Comparison of ENCODE assay signal across 16 cellular contexts in genomic region chr5:6096101-6096500, GRCh38.
A peak's percentile ranks its signal among the peaks of the same experiment; 100 is the strongest.
DNase-seq lines count a peak whose midpoint lies in the region; ATAC-seq, FAIRE-seq and TF ChIP-seq lines count a peak whose summit lies in the region.
"Had no signal": no experiment of that assay in that cellular context is flagged by ENCODE, and none has a peak within 500 bp of the region (broad histone marks: within the 10 kb centered on the region; RNA-seq: fewer than 3 reads in every experiment).

No MANE protein-coding gene starts in this region.

- H4K8ac ChIP-seq in H1 (ENCODE audit: extremely low read depth, insufficient read depth, low read length) = no peak overlapping the region

- FAIRE-seq in H1 (lab: Jason Lieb, UNC) = no peak
- FAIRE-seq in GM12892 (lab: Jason Lieb, UNC) = no peak
- FAIRE-seq: A549, D721Med, GM18507 had no signal

- H2AK5ac ChIP-seq in H1 (ENCODE audit: low read depth, low read length) = no peak overlapping the region

- H3K4me2 ChIP-seq in H1 (ENCODE audit: insufficient read depth in 1 of 2, low read depth in 2 of 2, low read length in 2 of 2) = no peak overlapping the region
- H3K4me2 ChIP-seq: A549 had no signal

- no peaks in the 10 kb centered on the region for H3K36me3 ChIP-seq in H1 (ENCODE audit: control insufficient read depth in 2 of 4, insufficient read depth in 4 of 4, low read length in 3 of 4)

- H3K23me2 ChIP-seq in H1 (ENCODE audit: low read depth, low read length) = no peaks in the 10 kb centered on the region

- H3K18ac ChIP-seq in H1 (ENCODE audit: extremely low read depth, low read length) = no peak overlapping the region

- H3K9ac ChIP-seq in H1 (replicated peaks in 1 of 4; ENCODE audit: extremely low read depth in 1 of 4, low read depth in 3 of 4, low read length in 3 of 4) = no peak overlapping the region
- H3K9ac ChIP-seq: GM23248 had no signal

- no peak overlapping the region for H3K4me3 ChIP-seq in H1 (ENCODE audit: extremely low read depth in 1 of 4, insufficient read depth in 2 of 4, low read depth in 3 of 4, low read length in 4 of 4)
- H3K4me3 ChIP-seq: A549, GM23248 had no signal

- H2BK12ac ChIP-seq in H1 (ENCODE audit: low read depth, low read length) = no peak overlapping the region

- no peak overlapping the region for H3K56ac ChIP-seq in H1 (replicated peaks; ENCODE audit: insufficient read length, low read depth, low read length)

- no peaks in the 10 kb centered on the region for H3K9me3 ChIP-seq in H1 (ENCODE audit: insufficient read depth in 2 of 2, low read depth in 1 of 2, low read length in 1 of 2)
- H3K9me3 ChIP-seq: A549 had no signal

- intact Hi-C loops in Right ventricle myocardium superior (cut with DNase I) = no loop called here

- CTCF ChIA-PET in H1 (lab: Charles Lee; ENCODE audit: partially characterized antibody) = no interaction called here

- no peaks in the 10 kb centered on the region for H3K79me2 ChIP-seq in H1 (ENCODE audit: control insufficient read depth in 1 of 2, insufficient read depth in 2 of 2, low read length in 2 of 2)

- 97% methylated on average over 3 of the region's 3 CpGs; no CpG with 5 or more reads in 1 of the 2 experiments for WGBS in H1 (ENCODE audit: extremely low coverage in 1 of 2, insufficient coverage in 1 of 2, insufficient read length in 1 of 2, insufficient replicate concordance in 2 of 2, low coverage in 1 of 2, low lambda C conversion rate in 2 of 2, missing lambda C conversion rate in 1 of 2), 2 experiments

- no peak for TF ChIP-seq EP300 in H1 (IDR thresholded peaks at IDR 0.05; ENCODE audit: borderline replicate concordance in 1 of 2, low read depth in 2 of 2, low read length in 2 of 2)

- in situ Hi-C loops in G401 (cut with HindIII; ENCODE audit: low sequenced_read_pairs) = no loop called here

- H4K91ac ChIP-seq in H1 (replicated peaks; ENCODE audit: insufficient read length, low read length) = no peak overlapping the region

- TF ChIP-seq CTCF in H1 (IDR thresholded peaks at IDR 0.05; ENCODE audit: control extremely low read depth in 1 of 3, insufficient read depth in 1 of 3, low read depth in 1 of 3, low read length in 3 of 3) = no peak

- H3K23ac ChIP-seq in H1 (ENCODE audit: insufficient read length) = no peak overlapping the region

- H3K14ac ChIP-seq in H1 (ENCODE audit: insufficient read length) = no peak overlapping the region

- DNase-seq in Ammon's horn (ENCODE audit: low spot score) (peak; percentile 42), G401 (ENCODE audit: low spot score) (peak; percentile 93), NCI-H524 treated with DMSO at 0.1 percent for 48 hours (lab: John Stamatoyannopoulos, UW) (peak; percentile 16), H1 (ENCODE audit: low read depth in 1 of 2, low spot score in 2 of 2) (no peak), Right ventricle myocardium superior (no peak), GM12892 (ENCODE audit: insufficient read length) (no peak)
- DNase-seq: CD8-positive, alpha-beta T cell; COR-L47; DMS53; GM23248; H7 had no signal

- H3K79me1 ChIP-seq in H1 (ENCODE audit: low read depth, low read length) = no peaks in the 10 kb centered on the region

- no peak overlapping the region for H3K4ac ChIP-seq in H1 (replicated peaks; ENCODE audit: insufficient read length, low read depth, low read length)

- no peak overlapping the region for H4K5ac ChIP-seq in H1 (ENCODE audit: insufficient read length, low read depth, low read length)

- no peak for ATAC-seq in HG03045 (IDR thresholded peaks at IDR 0.05; ENCODE audit: unreplicated experiment)
- ATAC-seq in esophagus mucosa = no peak
- no peak for ATAC-seq in Right ventricle myocardium superior (ENCODE audit: poor library complexity)
- ATAC-seq: A549; CD8-positive, alpha-beta T cell had no signal

- H2BK20ac ChIP-seq in H1 (ENCODE audit: low read length) = no peak overlapping the region

- H3K27ac ChIP-seq in H1 (ENCODE audit: low read depth, low read length) = no peak overlapping the region
- H3K27ac ChIP-seq: A549, GM23248 had no signal

- H2BK5ac ChIP-seq in H1 (ENCODE audit: low read depth, low read length) = no peak overlapping the region

- H3K27me3 ChIP-seq in H1 (replicated peaks in 1 of 4; ENCODE audit: control insufficient read depth in 3 of 4, extremely low read depth in 1 of 4, insufficient read depth in 3 of 4, low read length in 3 of 4) = no peaks in the 10 kb centered on the region

- no peaks in the 10 kb centered on the region for H3K4me1 ChIP-seq in H1 (replicated peaks in 1 of 4; ENCODE audit: control insufficient read depth in 3 of 4, insufficient read depth in 4 of 4, low read length in 3 of 4)
- H3K4me1 ChIP-seq: A549 had no signal

- TF ChIP-seq RAD21 in H1 (IDR thresholded peaks at IDR 0.05 in 1 of 2, conservative IDR thresholded peaks at IDR 0.05 in 1 of 2; ENCODE audit: low read depth in 2 of 2, low read length in 2 of 2) = no peak

- peak overlapping the region; percentile 39; the same call in 1 of the 2 replicates for H2AFZ ChIP-seq in H1 (ENCODE audit: low read length)
- H2AFZ ChIP-seq: GM23248 had no signal

- H4K20me1 ChIP-seq in H1 (replicated peaks in 1 of 2; ENCODE audit: control insufficient read depth in 1 of 2, insufficient read depth in 2 of 2, low read length in 2 of 2) = no peaks in the 10 kb centered on the region

- POLR2A ChIA-PET in H1 (lab: Charles Lee; ENCODE audit: partially characterized antibody) = no interaction called here

- H2BK15ac ChIP-seq in H1 (ENCODE audit: low read length) = no peak overlapping the region

- no peak overlapping the region for H2BK120ac ChIP-seq in H1 (replicated peaks; ENCODE audit: low read depth, low read length)

- TF ChIP-seq POLR2A in H1 (IDR thresholded peaks at IDR 0.05; ENCODE audit: control extremely low read depth in 1 of 2, low read depth in 2 of 2, low read length in 2 of 2) = no peak
- TF ChIP-seq POLR2A in GM12892 (IDR thresholded peaks at IDR 0.05; ENCODE audit: low read depth, low read length) = no peak

TF ChIP-seq in H1, 55 proteins besides CTCF, POLR2A, EP300 and RAD21:
- no peak for TF ChIP-seq ATF3 (IDR thresholded peaks at IDR 0.05; ENCODE audit: insufficient read depth, low read depth, low read length)
- TF ChIP-seq USF2 (IDR thresholded peaks at IDR 0.05; ENCODE audit: low read length) = no peak
- no peak for TF ChIP-seq BACH1 (IDR thresholded peaks at IDR 0.05; ENCODE audit: low read length)
- no peak for TF ChIP-seq CBX5 (IDR thresholded peaks at IDR 0.05; ENCODE audit: low read depth, low read length)
- no peak for TF ChIP-seq SP2 (IDR thresholded peaks at IDR 0.05; ENCODE audit: low read length)
- no peak for TF ChIP-seq GTF2F1 (IDR thresholded peaks at IDR 0.05; ENCODE audit: borderline replicate concordance, low read depth, low read length)
- TF ChIP-seq ATF2 (IDR thresholded peaks at IDR 0.05; ENCODE audit: low read length) = no peak
- no peak for TF ChIP-seq POLR2AphosphoS5 (IDR thresholded peaks at IDR 0.05; ENCODE audit: low read depth, low read length)
- TF ChIP-seq HDAC6 (IDR thresholded peaks at IDR 0.05; ENCODE audit: low read depth, low read length) = no peak

Comparison
In these comparisons a context has a peak if more than half of its experiments do, and no peak if none do; other contexts are left out.
1. DNase-seq: peak in Ammon's horn (single experiment), G401 (single experiment) and NCI-H524 treated with DMSO at 0.1 percent for 48 hours (single experiment); none in H1 (0 of 2), Right ventricle myocardium superior (single experiment) and GM12892 (single experiment).